Comparison of ENCODE assay signal across 31 cellular contexts in the genomic region with DNA sequence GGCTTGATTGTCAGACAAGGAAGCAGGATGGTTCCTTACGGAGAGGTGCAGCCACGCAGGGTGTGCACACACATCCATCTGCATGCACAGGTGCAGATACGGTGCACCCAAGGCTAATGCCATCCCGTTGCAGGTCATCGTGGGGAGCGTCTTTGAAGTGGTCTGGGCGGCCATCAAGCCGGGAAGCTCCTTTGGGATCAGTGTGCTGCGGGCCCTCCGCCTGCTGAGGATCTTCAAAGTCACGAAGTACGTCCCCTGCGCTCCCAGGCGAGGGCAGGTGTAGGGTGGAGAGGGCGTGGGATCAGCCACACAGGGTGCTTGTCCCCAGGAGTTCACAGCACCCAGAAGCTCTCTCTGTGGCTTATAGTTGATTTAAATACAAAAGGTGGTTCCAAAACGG.
"Had no signal": no experiment of that assay in that cellular context is flagged by ENCODE, and none has a peak within 500 bp of the region (broad histone marks: within the 10 kb centered on the region; RNA-seq: fewer than 3 reads in every experiment).

No MANE protein-coding gene starts in this region.

- H2AFZ ChIP-seq: hepatocyte had no signal

- ATAC-seq: esophagus mucosa; foreskin keratinocyte; gastroesophageal sphincter; heart left ventricle; left colon; lower lobe of right lung; naive thymus-derived CD8-positive, alpha-beta T cell; psoas muscle; stimulated activated effector memory CD8-positive, alpha-beta T cell treated with anti-CD3 and anti-CD28 coated beads, Interleukin-12 subunit alpha, Interleukin-12 subunit beta, amount 100 ng/mL, for 72 hours had no signal

- H3K4me1 ChIP-seq: foreskin keratinocyte, gastroesophageal sphincter, heart left ventricle, left ventricle myocardium inferior, lower lobe of right lung, psoas muscle, right lobe of liver, testis, tibial artery, upper lobe of left lung had no signal

- H3K36me3 Mint-ChIP-seq: immature natural killer cell; naive thymus-derived CD8-positive, alpha-beta T cell; stimulated activated effector memory CD8-positive, alpha-beta T cell treated with anti-CD3 and anti-CD28 coated beads, Interleukin-12 subunit alpha, Interleukin-12 subunit beta, amount 100 ng/mL, for 72 hours had no signal

- H3K9me3 ChIP-seq: gastroesophageal sphincter, heart left ventricle, lower lobe of right lung, ovary, psoas muscle, right lobe of liver, testis, tibial artery, upper lobe of left lung had no signal

- H3K4me3 ChIP-seq: dorsolateral prefrontal cortex, gastroesophageal sphincter, heart left ventricle, hepatocyte, left ventricle myocardium inferior, lower lobe of right lung, ovary, psoas muscle, right lobe of liver, smooth muscle cell, testis, tibial artery, upper lobe of left lung had no signal

- H3K27ac Mint-ChIP-seq: endodermal cell; nephron progenitor cell; stimulated activated effector memory CD8-positive, alpha-beta T cell treated with anti-CD3 and anti-CD28 coated beads, Interleukin-12 subunit alpha, Interleukin-12 subunit beta, amount 100 ng/mL, for 72 hours had no signal

- H3K4me1 Mint-ChIP-seq: endodermal cell; immature natural killer cell; naive thymus-derived CD8-positive, alpha-beta T cell had no signal

- H3K4me2 ChIP-seq: hepatocyte, smooth muscle cell had no signal

- H3K79me2 ChIP-seq: hepatocyte had no signal

- H3K9me3 Mint-ChIP-seq: stimulated activated effector memory CD8-positive, alpha-beta T cell treated with anti-CD3 and anti-CD28 coated beads, Interleukin-12 subunit alpha, Interleukin-12 subunit beta, amount 100 ng/mL, for 72 hours had no signal

- H3K36me3 ChIP-seq: gastroesophageal sphincter, heart left ventricle, left ventricle myocardium inferior, lower lobe of right lung, ovary, right lobe of liver, tibial artery, upper lobe of left lung had no signal

- DNase-seq: cerebellar nuclear complex; effector CD8-positive, alpha-beta T cell; endodermal cell; foreskin keratinocyte; immature natural killer cell; islet precursor cell; kidney glomerular epithelial cell; left colon; left ventricle myocardium inferior; lower lobe of right lung; naive thymus-derived CD8-positive, alpha-beta T cell; nephron progenitor cell; nucleus accumbens; ovary; psoas muscle; right lobe of liver; stimulated activated CD4-positive, alpha-beta T cell treated with anti-CD3 and anti-CD28 coated beads, Interleukin-2, amount 100 ng/mL, for 24 hours; stimulated activated CD4-positive, alpha-beta T cell treated with anti-CD3 and anti-CD28 coated beads, Interleukin-4, amount 100 ng/mL, for 24 hours; stimulated activated naive CD4-positive, alpha-beta T cell treated with Interleukin-2 at 50 U/mL for 16 hours; substantia nigra; testis had no signal

- H3K4me3 Mint-ChIP-seq: endodermal cell; immature natural killer cell; naive thymus-derived CD8-positive, alpha-beta T cell; nephron progenitor cell; stimulated activated effector memory CD8-positive, alpha-beta T cell treated with anti-CD3 and anti-CD28 coated beads, Interleukin-12 subunit alpha, Interleukin-12 subunit beta, amount 100 ng/mL, for 72 hours had no signal

- H3K27me3 ChIP-seq: foreskin keratinocyte, hepatocyte, ovary, right lobe of liver, testis, upper lobe of left lung had no signal

- H3K27ac ChIP-seq: dorsolateral prefrontal cortex, epithelial cell of prostate, foreskin keratinocyte, gastroesophageal sphincter, heart left ventricle, hepatocyte, left ventricle myocardium inferior, lower lobe of right lung, ovary, psoas muscle, right lobe of liver, testis, tibial artery, upper lobe of left lung had no signal
